Comparison of ENCODE assay signal across 8 cellular contexts in genomic region chr2:70123051-70123828, GRCh38. TPM values are rescaled to one million over a fixed set of nuclear protein-coding genes. Genes with fewer than 3 reads are reported as not detected.
DNase-seq lines count a peak whose midpoint lies in the region; ATAC-seq and TF ChIP-seq lines count a peak whose summit lies in the region.

No MANE protein-coding gene starts in this region.

- H3K27me3 Mint-ChIP-seq in memory B cell (no peaks in the 10 kb centered on the region), type B pancreatic cell (peaks cover 3% of the 10 kb centered on the region)

- peak overlapping the region; percentile 66 for H3K4me3 ChIP-seq in choroid plexus epithelial cell (ENCODE audit: low read depth, low read length)

- H3K9me3 Mint-ChIP-seq in memory B cell (peaks cover 2% of the 10 kb centered on the region), type B pancreatic cell (no peaks in the 10 kb centered on the region)

- DNase-seq in DMS153 (lab: John Stamatoyannopoulos, UW) (peak; percentile 19), NCI-H2227 (lab: John Stamatoyannopoulos, UW; ENCODE audit: unreplicated experiment) (peak; percentile 55), choroid plexus epithelial cell (ENCODE audit: low read depth) (peak; percentile 77), memory B cell (ENCODE audit: low spot score in 2 of 2) (no peak), type B pancreatic cell (ENCODE audit: extremely low spot score, unreplicated experiment) (no peak), DMS53 treated with DMSO at 0.1 percent for 48 hours (lab: John Stamatoyannopoulos, UW; ENCODE audit: unreplicated experiment) (no peak), amniotic stem cell (lab: John Stamatoyannopoulos, UW) (no peak)
- no peak for DNase-seq in stimulated activated CD4-positive, alpha-beta T cell treated with anti-CD3 and anti-CD28 coated beads, Interleukin-1b, Interleukin-23, amount 100 ng/mL, for 48 hours

- TF ChIP-seq CTCF in choroid plexus epithelial cell (conservative IDR thresholded peaks at IDR 0.05; ENCODE audit: low read depth, low read length) = no peak
- peak; percentile 42 for TF ChIP-seq CTCF in type B pancreatic cell (conservative IDR thresholded peaks at IDR 0.05)

- H3K4me3 Mint-ChIP-seq in memory B cell = peak overlapping the region; percentile 95
- peak overlapping the region; percentile 98 for H3K4me3 Mint-ChIP-seq in type B pancreatic cell

- H3K4me1 Mint-ChIP-seq in memory B cell (peaks cover 47% of the 10 kb centered on the region), type B pancreatic cell (ENCODE audit: unreplicated experiment) (peaks cover 29% of the 10 kb centered on the region)

- H3K36me3 Mint-ChIP-seq in memory B cell = peaks cover 2% of the 10 kb centered on the region
- no peaks in the 10 kb centered on the region for H3K36me3 Mint-ChIP-seq in type B pancreatic cell

- no peak for ATAC-seq in memory B cell (ENCODE audit: low read depth)

- peak overlapping the region; percentile 100 for H3K27ac Mint-ChIP-seq in memory B cell
- H3K27ac Mint-ChIP-seq in type B pancreatic cell = peak overlapping the region; percentile 100

RNA-seq across cellular contexts. Expression of gene PCBP1, which starts 36.0 kb away (rescaled TPM):
- total RNA-seq in type B pancreatic cell (ENCODE audit: low replicate concordance) = 316 and 349 TPM in 2 replicates

Comparison
In these comparisons a context has a peak if more than half of its experiments do, and no peak if none do; other contexts are left out.
1. DNase-seq: peak in DMS153 (single experiment), NCI-H2227 (single experiment) and choroid plexus epithelial cell (single experiment); none in memory B cell (0 of 2), type B pancreatic cell (single experiment), DMS53 treated with DMSO at 0.1 percent for 48 hours (single experiment), stimulated activated CD4-positive, alpha-beta T cell treated with anti-CD3 and anti-CD28 coated beads, Interleukin-1b, Interleukin-23, amount 100 ng/mL, for 48 hours (single experiment) and amniotic stem cell (single experiment).